In genomic region chr3:139427283-139428060, GRCh38 we compare ENCODE assay signal across 8 cellular contexts. TPM values are rescaled to one million over a fixed set of nuclear protein-coding genes. Genes with fewer than 3 reads are reported as not detected.
A peak's percentile ranks its signal among the peaks of the same experiment; 100 is the strongest.
DNase-seq lines count a peak whose midpoint lies in the region; ATAC-seq and TF ChIP-seq lines count a peak whose summit lies in the region.

No MANE protein-coding gene starts in this region.

- TF ChIP-seq POLR2A in body of pancreas (IDR thresholded peaks at IDR 0.05) = no peak

- no peaks in the 10 kb centered on the region for H4K20me1 ChIP-seq in DND-41 (ENCODE audit: insufficient read depth, low read length)

- no peak overlapping the region for H3K4me3 Mint-ChIP-seq in stimulated activated naive CD8-positive, alpha-beta T cell treated with anti-CD3 and anti-CD28 coated beads, Interleukin-15, amount 100 ng/mL, for 72 hours
- no peak overlapping the region for H3K4me3 Mint-ChIP-seq in activated CD4-positive, alpha-beta memory T cell treated with anti-CD3 and anti-CD28 coated beads for 36 hours

- H3K27me3 ChIP-seq in DND-41 (ENCODE audit: insufficient read depth, low read length, poor library complexity) = no peaks in the 10 kb centered on the region
- no peaks in the 10 kb centered on the region for H3K27me3 ChIP-seq in body of pancreas

- no peak overlapping the region for H3K4me2 ChIP-seq in DND-41 (ENCODE audit: insufficient read depth, low read length)

- no peak overlapping the region for H3K27ac Mint-ChIP-seq in stimulated activated naive CD8-positive, alpha-beta T cell treated with anti-CD3 and anti-CD28 coated beads, Interleukin-15, amount 100 ng/mL, for 72 hours
- H3K27ac Mint-ChIP-seq in activated CD4-positive, alpha-beta memory T cell treated with anti-CD3 and anti-CD28 coated beads for 36 hours = no peak overlapping the region

- H3K36me3 Mint-ChIP-seq in activated CD4-positive, alpha-beta memory T cell treated with anti-CD3 and anti-CD28 coated beads for 36 hours = peaks cover 7% of the 10 kb centered on the region

- POLR2A ChIA-PET in activated CD4-positive, alpha-beta memory T cell treated with anti-CD3 and anti-CD28 coated beads for 36 hours (lab: Charles Lee) = no interaction called here

- peak; percentile 82 for ATAC-seq in DND-41 (ENCODE audit: insufficient read depth, low read depth)
- ATAC-seq in GM21360 (IDR thresholded peaks at IDR 0.05; ENCODE audit: unreplicated experiment) = peak; percentile 68
- ATAC-seq in body of pancreas = peak; percentile 78
- ATAC-seq in stimulated activated naive CD8-positive, alpha-beta T cell treated with anti-CD3 and anti-CD28 coated beads, Interleukin-15, amount 100 ng/mL, for 72 hours = peak; percentile 79

- H3K79me2 ChIP-seq in DND-41 (ENCODE audit: insufficient read depth, low read length) = no peaks in the 10 kb centered on the region

- H3K36me3 ChIP-seq in DND-41 (ENCODE audit: insufficient read depth, low read length) = no peaks in the 10 kb centered on the region
- H3K36me3 ChIP-seq in body of pancreas (replicated peaks in 1 of 2; ENCODE audit: insufficient read depth in 1 of 2, low read depth in 2 of 2) = no peaks in the 10 kb centered on the region

- no peak overlapping the region for H3K27ac ChIP-seq in DND-41 (ENCODE audit: low read length)
- H3K27ac ChIP-seq in body of pancreas = no peak overlapping the region

- intact Hi-C loops in body of pancreas (cut with DNase I) = no loop called here
- intact Hi-C loops in activated CD4-positive, alpha-beta memory T cell treated with anti-CD3 and anti-CD28 coated beads for 36 hours (cut with micrococcal nuclease) = loop anchor here (1.0 to 10.0 kb wide), 2 partner anchors 97 to 135 kb away; no protein-coding TSS in a partner anchor

- H3K9ac ChIP-seq in DND-41 (ENCODE audit: low read depth, low read length) = no peak overlapping the region

- 39 to 46% methylated on average over 7 of the region's 7 CpGs for WGBS in body of pancreas, 2 donors

- no peak overlapping the region for H2AFZ ChIP-seq in DND-41 (ENCODE audit: low read depth, low read length)

- no peaks in the 10 kb centered on the region for H3K4me1 ChIP-seq in DND-41 (ENCODE audit: insufficient read depth, low read length)
- peaks cover 25% of the 10 kb centered on the region for H3K4me1 ChIP-seq in body of pancreas

- no peaks in the 10 kb centered on the region for H3K9me3 ChIP-seq in DND-41 (ENCODE audit: insufficient read depth, low read length, severe bottlenecking)
- no peaks in the 10 kb centered on the region for H3K9me3 ChIP-seq in body of pancreas

- no peaks in the 10 kb centered on the region for H3K4me1 Mint-ChIP-seq in stimulated activated naive CD8-positive, alpha-beta T cell treated with anti-CD3 and anti-CD28 coated beads, Interleukin-15, amount 100 ng/mL, for 72 hours
- peaks cover 2% of the 10 kb centered on the region for H3K4me1 Mint-ChIP-seq in activated CD4-positive, alpha-beta memory T cell treated with anti-CD3 and anti-CD28 coated beads for 36 hours (ENCODE audit: low read depth)

- no peaks in the 10 kb centered on the region for H3K27me3 Mint-ChIP-seq in stimulated activated naive CD8-positive, alpha-beta T cell treated with anti-CD3 and anti-CD28 coated beads, Interleukin-15, amount 100 ng/mL, for 72 hours
- H3K27me3 Mint-ChIP-seq in activated CD4-positive, alpha-beta memory T cell treated with anti-CD3 and anti-CD28 coated beads for 36 hours = no peaks in the 10 kb centered on the region

- peak; percentile 91 for TF ChIP-seq CTCF in DND-41 (IDR thresholded peaks at IDR 0.05; ENCODE audit: borderline replicate concordance, extremely low read depth, low read length, poor library complexity, severe bottlenecking)
- TF ChIP-seq CTCF in body of pancreas (IDR thresholded peaks at IDR 0.05) = peak; percentile 55 to 97 (median 93)

- DNase-seq in DND-41 (peak; percentile 11), HuH-7 (ENCODE audit: low spot score) (peak; percentile 37), NCI-H82 treated with DMSO at 0.1 percent for 48 hours (lab: John Stamatoyannopoulos, UW; ENCODE audit: unreplicated experiment) (peak; percentile 91), body of pancreas (peak in 1 of 4 donors; percentile 65), iPS-NIHi7 (ENCODE audit: extremely low spot score) (peak; percentile 74)
- peak in 1 of 2 donors; percentile 9 for DNase-seq in stimulated activated naive CD8-positive, alpha-beta T cell treated with anti-CD3 and anti-CD28 coated beads, Interleukin-15, amount 100 ng/mL, for 72 hours
- DNase-seq in activated CD4-positive, alpha-beta memory T cell treated with anti-CD3 and anti-CD28 coated beads for 36 hours = no peak

- H3K9me3 Mint-ChIP-seq in stimulated activated naive CD8-positive, alpha-beta T cell treated with anti-CD3 and anti-CD28 coated beads, Interleukin-15, amount 100 ng/mL, for 72 hours = no peaks in the 10 kb centered on the region
- H3K9me3 Mint-ChIP-seq in activated CD4-positive, alpha-beta memory T cell treated with anti-CD3 and anti-CD28 coated beads for 36 hours = no peaks in the 10 kb centered on the region

- CTCF ChIA-PET in activated CD4-positive, alpha-beta memory T cell treated with anti-CD3 and anti-CD28 coated beads for 36 hours (lab: Charles Lee) = interaction anchor here (0.6 to 2.3 kb wide), 14 partner anchors 9 to 1764 kb away, joined by 3 to 14 read pairs (median 4); no protein-coding TSS in a partner anchor

- H3K4me3 ChIP-seq in DND-41 (ENCODE audit: low read depth in 1 of 2, low read length in 2 of 2) (no peak overlapping the region), body of pancreas (no peak overlapping the region)

RNA-seq across cellular contexts. Expression of gene COPB2, which starts 38.0 kb away (rescaled TPM):
- 10 to 100 TPM; 65.6 to 73.2 TPM for total RNA-seq in body of pancreas
- 100 to 1,000 TPM; 104 TPM for total RNA-seq in activated CD4-positive, alpha-beta memory T cell treated with anti-CD3 and anti-CD28 coated beads for 36 hours

RNA-seq across cellular contexts. Expression of gene RBP2, which starts 48.8 kb away (rescaled TPM):
- not detected for total RNA-seq in body of pancreas
- not detected for total RNA-seq in activated CD4-positive, alpha-beta memory T cell treated with anti-CD3 and anti-CD28 coated beads for 36 hours
